In the genomic region with DNA sequence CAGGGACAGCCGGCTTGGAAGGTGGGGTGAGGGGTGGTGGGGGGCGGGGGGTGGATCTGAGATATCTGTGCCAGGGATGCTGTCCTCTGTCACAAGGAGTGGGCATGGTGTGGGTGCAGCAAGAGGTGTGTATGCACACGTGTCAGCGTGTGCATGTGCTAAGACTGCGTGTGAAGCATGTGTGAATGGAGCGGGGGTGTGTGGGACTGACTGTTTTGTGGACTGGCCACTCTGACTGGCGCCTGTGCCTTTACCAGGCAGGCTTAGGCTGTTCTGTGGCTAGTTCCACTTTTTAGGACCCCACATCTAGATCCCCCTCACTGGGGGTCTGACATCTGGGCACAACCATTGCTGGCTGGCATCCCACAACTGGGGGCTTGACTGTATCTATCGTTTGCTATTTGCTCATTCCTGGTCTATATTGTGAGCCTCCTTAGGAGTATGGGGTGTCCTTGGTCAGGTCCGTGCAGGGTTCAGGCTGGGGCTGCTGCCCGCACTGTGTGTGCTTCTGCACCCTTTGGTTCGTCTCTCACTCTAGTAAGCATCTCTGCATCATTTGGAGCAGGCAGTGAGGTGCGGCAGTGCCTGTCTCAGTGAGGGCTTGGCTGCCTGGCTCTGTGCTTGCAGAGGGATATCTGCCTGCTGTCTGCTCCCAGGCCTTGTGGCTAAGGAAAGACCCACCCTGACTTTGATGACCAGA, we compare ENCODE assay signal across 8 cellular contexts. TPM values are rescaled to one million over a fixed set of nuclear protein-coding genes. Genes with fewer than 3 reads are reported as not detected.
DNase-seq lines count a peak whose midpoint lies in the region; ATAC-seq, FAIRE-seq and TF ChIP-seq lines count a peak whose summit lies in the region.

No MANE protein-coding gene starts in this region.

- no peak for DNase-seq in Panc1 (ENCODE audit: low read depth, low spot score)
- no peak for DNase-seq in endothelial cell (ENCODE audit: low spot score)
- DNase-seq in pancreas = peak in 3 of 6 donors; percentile 17 to 49 (median 30)
- no peak for DNase-seq in T1000 (lab: John Stamatoyannopoulos, UW)
- DNase-seq in retina = no peak

- peaks cover 5% of the 10 kb centered on the region for H3F3A ChIP-seq in DOHH2 (ENCODE audit: control insufficient read depth, insufficient read depth)

- peaks cover 63% of the 10 kb centered on the region for H3K79me2 ChIP-seq in DOHH2 (ENCODE audit: control insufficient read depth, low read length)

- BruUV-seq in Panc1 (replicated peaks; lab: Mats Ljungman, UMichigan) = TSS peak; percentile 62

- H3K36me3 Mint-ChIP-seq in endothelial cell (ENCODE audit: low read depth, unreplicated experiment) = no peaks in the 10 kb centered on the region

- H3K27ac ChIP-seq in DOHH2 (ENCODE audit: low read depth, low read length) (no peak overlapping the region), Panc1 (ENCODE audit: low read length) (no peak overlapping the region), pancreas (no peak overlapping the region)

- FAIRE-seq in pancreas (lab: Jason Lieb, UNC) = no peak

- peaks cover 68% of the 10 kb centered on the region for H3K4me1 ChIP-seq in DOHH2 (ENCODE audit: control insufficient read depth, low read length)
- H3K4me1 ChIP-seq in Panc1 (ENCODE audit: control insufficient read depth, insufficient read depth, low read length) = peaks cover 15% of the 10 kb centered on the region
- H3K4me1 ChIP-seq in pancreas = peaks cover 3 to 15% (median 14%) of the 10 kb centered on the region in 3 donors

- no peaks in the 10 kb centered on the region for H4K20me1 ChIP-seq in DOHH2 (ENCODE audit: control insufficient read depth, insufficient read depth, low read depth, low read length)

- 34 to 37% methylated on average over 12 of the region's 12 CpGs for WGBS in pancreas, 2 donors

- H3K36me3 ChIP-seq in DOHH2 (ENCODE audit: control insufficient read depth, low read length) = peaks cover 5% of the 10 kb centered on the region
- no peaks in the 10 kb centered on the region for H3K36me3 ChIP-seq in Panc1 (ENCODE audit: control insufficient read depth, insufficient read depth, low read length)
- peaks cover 0 to 7% (median under 1%) of the 10 kb centered on the region in 3 donors for H3K36me3 ChIP-seq in pancreas

- no peaks in the 10 kb centered on the region for H3K9me3 Mint-ChIP-seq in endothelial cell (ENCODE audit: unreplicated experiment)

- H3K27ac Mint-ChIP-seq in endothelial cell (ENCODE audit: unreplicated experiment) = peak overlapping the region; percentile 89

- POLR2A ChIA-PET in Panc1 (lab: Charles Lee) = no interaction called here

- intact Hi-C loops in Panc1 (cut with micrococcal nuclease; ENCODE audit: unreplicated experiment) (loop anchor here (5.0 kb wide), 1 partner anchor 74 kb away; a partner anchor contains a TSS), pancreas (cut with DNase I) (no loop called here)

- CTCF ChIA-PET in Panc1 (lab: Charles Lee) = no interaction called here

- H3K27me3 ChIP-seq in DOHH2 (ENCODE audit: control insufficient read depth, low read length) = no peaks in the 10 kb centered on the region
- H3K27me3 ChIP-seq in Panc1 (ENCODE audit: control insufficient read depth, insufficient read depth, low read length) = no peaks in the 10 kb centered on the region
- H3K27me3 ChIP-seq in pancreas = no peaks in the 10 kb centered on the region

- peak overlapping the region; percentile 77 for H3K4me2 ChIP-seq in DOHH2 (ENCODE audit: low read length)

- peaks cover 45% of the 10 kb centered on the region for H3K4me1 Mint-ChIP-seq in endothelial cell (ENCODE audit: unreplicated experiment)

- peaks cover 27% of the 10 kb centered on the region for H3K27me3 Mint-ChIP-seq in endothelial cell (ENCODE audit: unreplicated experiment)

- H3K9me2 ChIP-seq in DOHH2 (replicated peaks; ENCODE audit: control insufficient read depth, low read length) = no peaks in the 10 kb centered on the region

- H3K9me3 ChIP-seq in DOHH2 (ENCODE audit: control insufficient read depth, insufficient read depth, low read length) (no peaks in the 10 kb centered on the region), Panc1 (ENCODE audit: control insufficient read depth, insufficient read depth, low read depth, low read length) (no peaks in the 10 kb centered on the region), pancreas (no peaks in the 10 kb centered on the region)

- H3K4me3 Mint-ChIP-seq in endothelial cell (ENCODE audit: unreplicated experiment) = peak overlapping the region; percentile 90

- in situ Hi-C loops in Panc1 (cut with HindIII; ENCODE audit: low pct_unique_long_range_greater_than_20kb, low sequenced_read_pairs) = no loop called here

- ATAC-seq in Panc1 (no peak), pancreas (no peak), GM18858 (IDR thresholded peaks at IDR 0.05; ENCODE audit: unreplicated experiment) (no peak), HG03378 (IDR thresholded peaks at IDR 0.05; ENCODE audit: unreplicated experiment) (no peak)

- TF ChIP-seq CTCF in DOHH2 (IDR thresholded peaks at IDR 0.05; ENCODE audit: low read depth, low read length, poor library complexity, severe bottlenecking) (no peak), Panc1 (IDR thresholded peaks at IDR 0.05) (no peak), endothelial cell (IDR thresholded peaks at IDR 0.05; ENCODE audit: unreplicated experiment) (no peak), pancreas (IDR thresholded peaks at IDR 0.05) (no peak)

- peak overlapping the region; percentile 81 for H3K4me3 ChIP-seq in DOHH2 (ENCODE audit: low read length)
- H3K4me3 ChIP-seq in Panc1 (ENCODE audit: low read depth in 2 of 2, low read length in 2 of 2) = peak overlapping the region; percentile 84 to 92
- H3K4me3 ChIP-seq in pancreas = peak overlapping the region in 3 of 4 donors; percentile 66 to 84 (median 80)

RNA-seq across cellular contexts. Expression of a gene that starts 1.9 kb away (rescaled TPM):
- total RNA-seq in Panc1 (2021; ENCODE audit: unreplicated experiment) (85.8 TPM), endothelial cell (ENCODE audit: unreplicated experiment) (92.7 TPM), pancreas (10 to 100 TPM; 17.6 to 48.5 (median 26.1) TPM)
- 58.1 TPM for polyA plus RNA-seq in Panc1 (2012; ENCODE audit: insufficient read length)
- polyA plus RNA-seq in pancreas = 10 to 100 TPM; 40.3 to 57.3 TPM

RNA-seq across cellular contexts. Expression of a gene that starts 2.1 kb away (rescaled TPM):
- total RNA-seq in Panc1 (2021; ENCODE audit: unreplicated experiment) = 0.44 TPM
- polyA plus RNA-seq in Panc1 (2012; ENCODE audit: insufficient read length) = not detected
- 0.26 TPM for total RNA-seq in endothelial cell (ENCODE audit: unreplicated experiment)
- total RNA-seq in pancreas = under 1 TPM in 1 of 6 donors, not detected in 5; 0.60 TPM
- polyA plus RNA-seq in pancreas = under 1 TPM in 1 of 2 donors, not detected in 1; 0.82 TPM

RNA-seq across cellular contexts. Expression of a gene that starts 34.3 kb away (rescaled TPM):
- total RNA-seq in Panc1 (2021; ENCODE audit: unreplicated experiment) (22.0 TPM), endothelial cell (ENCODE audit: unreplicated experiment) (7.8 TPM), pancreas (10 to 100 TPM; 13.4 to 36.6 (median 16.5) TPM)
- polyA plus RNA-seq in Panc1 (2012; ENCODE audit: insufficient read length) = 15.3 TPM
- polyA plus RNA-seq in pancreas = 10 to 100 TPM; 24.4 to 32.8 TPM

RNA-seq across cellular contexts. Expression of a gene that starts 46.3 kb away (rescaled TPM):
- total RNA-seq in Panc1 (2021; ENCODE audit: unreplicated experiment) (10.2 TPM), endothelial cell (ENCODE audit: unreplicated experiment) (20.4 TPM), pancreas (10 to 100 TPM; 10.4 to 47.5 (median 27.6) TPM)
- polyA plus RNA-seq in Panc1 (2012; ENCODE audit: insufficient read length) = 12.9 TPM
- polyA plus RNA-seq in pancreas = 100 to 1,000 TPM; 139 to 193 TPM
